ENCODE assay signal across 13 cellular contexts in genomic region chr15:74791007-74791406, GRCh38. TPM values are rescaled to one million over a fixed set of nuclear protein-coding genes. Genes with fewer than 3 reads are reported as not detected.
DNase-seq lines count a peak whose midpoint lies in the region; ATAC-seq and TF ChIP-seq lines count a peak whose summit lies in the region.
"Had no signal": no experiment of that assay in that cellular context is flagged by ENCODE, and none has a peak within 500 bp of the region (broad histone marks: within the 10 kb centered on the region; RNA-seq: fewer than 3 reads in every experiment).

No MANE protein-coding gene starts in this region.

- intact Hi-C loops in activated CD4-positive, alpha-beta T cell treated with anti-CD3 and anti-CD28 coated beads for 36 hours (cut with DNase I, micrococcal nuclease) = no loop called here

- TF ChIP-seq CTCF in NB4 (IDR thresholded peaks at IDR 0.05; ENCODE audit: low read depth, low read length) = no peak
- no peak for TF ChIP-seq CTCF in brain (conservative IDR thresholded peaks at IDR 0.05)

- peak overlapping the region in 17 of 21 experiments; percentile 55 to 100 (median 92) for H3K27ac ChIP-seq in skin epidermis

- H3K4me1 Mint-ChIP-seq in activated CD4-positive, alpha-beta T cell treated with anti-CD3 and anti-CD28 coated beads for 36 hours = peaks cover 84% of the 10 kb centered on the region
- H3K4me1 Mint-ChIP-seq in brain = peaks cover 83% of the 10 kb centered on the region

- CTCF ChIA-PET in activated CD4-positive, alpha-beta T cell treated with anti-CD3 and anti-CD28 coated beads for 36 hours (lab: Charles Lee) = interaction anchor here (0.8 to 22.1 kb wide), 6 partner anchors 8 to 159 kb away, joined by 3 to 743 read pairs (median 4); partner anchors contain the start of gene CSK

- H3K9me3 Mint-ChIP-seq in activated CD4-positive, alpha-beta T cell treated with anti-CD3 and anti-CD28 coated beads for 36 hours (ENCODE audit: low read depth) = no peaks in the 10 kb centered on the region
- H3K9me3 Mint-ChIP-seq in brain = no peaks in the 10 kb centered on the region

- H3K4me3 ChIP-seq in NB4 (ENCODE audit: low read depth, low read length) (peak overlapping the region; percentile 18), skin epidermis (no peak overlapping the region)
- H3K4me3 ChIP-seq: body of pancreas, K562, right lobe of liver had no signal

- POLR2A ChIA-PET in activated CD4-positive, alpha-beta T cell treated with anti-CD3 and anti-CD28 coated beads for 36 hours (lab: Charles Lee) = interaction anchor here (0.6 to 1.2 kb wide), 4 partner anchors 9 to 137 kb away, joined by 3 to 4 read pairs (median 3); no protein-coding TSS in a partner anchor

- H3K4me3 Mint-ChIP-seq in activated CD4-positive, alpha-beta T cell treated with anti-CD3 and anti-CD28 coated beads for 36 hours = peak overlapping the region; percentile 89
- H3K4me3 Mint-ChIP-seq in brain = no peak overlapping the region

- no peak for DNase-seq in activated CD4-positive, alpha-beta T cell treated with anti-CD3 and anti-CD28 coated beads for 36 hours
- DNase-seq in activated CD4-positive, alpha-beta T cell treated with anti-CD3 and anti-CD28 coated beads, Interleukin-2, amount 50 U/mL, for 48 hours = no peak
- DNase-seq in NB4 (ENCODE audit: low read depth) = no peak
- DNase-seq in UCSD-AML1 (lab: John Stamatoyannopoulos, UW; ENCODE audit: unreplicated experiment) = no peak
- no peak for DNase-seq in activated effector memory CD4-positive, alpha-beta T cell treated with Interleukin-2 at 50 U/mL for 16 hours

- H3K27ac Mint-ChIP-seq in activated CD4-positive, alpha-beta T cell treated with anti-CD3 and anti-CD28 coated beads for 36 hours = peak overlapping the region; percentile 88
- H3K27ac Mint-ChIP-seq in brain = peak overlapping the region in 3 of 5 experiments; percentile 48 to 75 (median 70)

- peaks cover 60% of the 10 kb centered on the region for H3K36me3 Mint-ChIP-seq in activated CD4-positive, alpha-beta T cell treated with anti-CD3 and anti-CD28 coated beads for 36 hours (ENCODE audit: low read depth)
- H3K36me3 Mint-ChIP-seq in brain = no peaks in the 10 kb centered on the region

- no peak for ATAC-seq in activated CD4-positive, alpha-beta T cell treated with anti-CD3 and anti-CD28 coated beads for 36 hours
- ATAC-seq in HG03135 (IDR thresholded peaks at IDR 0.05; ENCODE audit: unreplicated experiment) = no peak
- ATAC-seq: body of pancreas, K562 had no signal

- no peaks in the 10 kb centered on the region for H3K27me3 Mint-ChIP-seq in activated CD4-positive, alpha-beta T cell treated with anti-CD3 and anti-CD28 coated beads for 36 hours
- peaks cover 4% of the 10 kb centered on the region for H3K27me3 Mint-ChIP-seq in brain

- no peak for TF ChIP-seq POLR2A in NB4 (IDR thresholded peaks at IDR 0.05; ENCODE audit: extremely low read depth, insufficient read length)

RNA-seq across cellular contexts. Expression of gene CSK, which starts 9.1 kb away (rescaled TPM):
- 100 to 1,000 TPM; 229 to 272 TPM for total RNA-seq in activated CD4-positive, alpha-beta T cell treated with anti-CD3 and anti-CD28 coated beads for 36 hours
- 66.2 TPM for polyA plus RNA-seq in brain (ENCODE audit: insufficient read depth, low read depth, low replicate concordance)

RNA-seq across cellular contexts. Expression of gene LMAN1L, which starts 21.6 kb away (rescaled TPM):
- under 1 TPM in 1 of 2 experiments, not detected in 1; 0.25 TPM for total RNA-seq in activated CD4-positive, alpha-beta T cell treated with anti-CD3 and anti-CD28 coated beads for 36 hours
- polyA plus RNA-seq in brain (ENCODE audit: insufficient read depth, low read depth, low replicate concordance) = not detected
- total RNA-seq: body of pancreas, epithelial cell of proximal tubule, K562, right lobe of liver, SK-MEL-5 had no signal
- polyA plus RNA-seq: K562 had no signal

RNA-seq across cellular contexts. Expression of gene CPLX3, which starts 35.4 kb away (rescaled TPM):
- total RNA-seq in activated CD4-positive, alpha-beta T cell treated with anti-CD3 and anti-CD28 coated beads for 36 hours = under 1 TPM in 1 of 2 experiments, not detected in 1; 0.11 TPM
- polyA plus RNA-seq in brain (ENCODE audit: insufficient read depth, low read depth, low replicate concordance) = 2.1 TPM
- total RNA-seq: body of pancreas, epithelial cell of proximal tubule, K562, right lobe of liver, SK-MEL-5 had no signal
- polyA plus RNA-seq: K562 had no signal

RNA-seq across cellular contexts. Expression of gene CYP1A2, which starts 42.4 kb away (rescaled TPM):
- total RNA-seq in activated CD4-positive, alpha-beta T cell treated with anti-CD3 and anti-CD28 coated beads for 36 hours = not detected
- polyA plus RNA-seq in brain (ENCODE audit: insufficient read depth, low read depth, low replicate concordance) = not detected
- total RNA-seq: body of pancreas, epithelial cell of proximal tubule, K562, SK-MEL-5 had no signal
- polyA plus RNA-seq: K562 had no signal

RNA-seq across cellular contexts. Expression of gene ULK3, which starts 51.9 kb away (rescaled TPM):
- 10 to 100 TPM; 40.3 to 45.2 TPM for total RNA-seq in activated CD4-positive, alpha-beta T cell treated with anti-CD3 and anti-CD28 coated beads for 36 hours
- polyA plus RNA-seq in brain (ENCODE audit: insufficient read depth, low read depth, low replicate concordance) = 25.2 TPM
